ENCODE assay signal across 6 cellular contexts in the genomic region with DNA sequence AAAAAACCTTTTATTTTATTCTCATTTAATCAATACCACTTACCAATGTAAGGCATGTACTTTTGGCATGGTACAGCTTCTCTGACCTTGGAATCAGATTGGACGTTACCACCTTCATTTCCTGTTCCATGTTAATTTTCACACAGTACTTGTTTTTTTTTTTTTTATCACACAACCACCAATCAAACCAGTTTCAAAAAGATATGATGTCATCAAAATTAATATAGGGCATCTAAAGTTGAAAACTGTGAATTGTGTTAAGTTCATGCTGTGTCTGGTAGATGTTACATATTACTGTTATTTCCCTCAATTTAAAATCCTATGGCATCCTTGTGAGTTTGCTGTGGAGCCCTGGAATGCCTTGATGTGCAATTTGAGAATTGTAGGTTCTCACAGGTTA.
"Had no signal": no experiment of that assay in that cellular context is flagged by ENCODE, and none has a peak within 500 bp of the region (broad histone marks: within the 10 kb centered on the region; RNA-seq: fewer than 3 reads in every experiment).

No MANE protein-coding gene starts in this region.

- H3K4me3 ChIP-seq: K562 had no signal

- DNase-seq: IMR-90, KBM-7, KG1 had no signal

- ATAC-seq: K562 had no signal

- FAIRE-seq: HTR-8/SVneo, K562 had no signal

- H3K27ac ChIP-seq: HL-60 had no signal
